Comparison of ENCODE assay signal across 1 cellular context in genomic region chr3:64023187-64023860, GRCh38.
TF ChIP-seq lines count a peak whose summit lies in the region.

Gene PSMD6 (minus strand): TSS chr3:64023494. CDS start chr3:64023419, 75 bp downstream.

TF ChIP-seq in HepG2, 621 proteins besides CTCF, POLR2A, EP300 and RAD21 (continued from another document and continues in another):
- TF ChIP-seq HMGXB3 (CRISPR knock-in tag; IDR thresholded peaks at IDR 0.05; ENCODE audit: borderline replicate concordance) (peak; percentile 61; the same call in 1 of the 2 replicates), ZNF768 (CRISPR knock-in tag; IDR thresholded peaks at IDR 0.05) (peak; percentile 79; the same call in 1 of the 2 replicates), PHF20 (CRISPR knock-in tag; IDR thresholded peaks at IDR 0.05) (peak; percentile 94), ISL2 (CRISPR knock-in tag; IDR thresholded peaks at IDR 0.05) (peak; percentile 78; the same call in 1 of the 2 replicates), ZNF792 (CRISPR knock-in tag; IDR thresholded peaks at IDR 0.05) (peak; percentile 76; the same call in 1 of the 2 replicates), EEA1 (CRISPR knock-in tag; IDR thresholded peaks at IDR 0.05; ENCODE audit: borderline replicate concordance) (0 out of 2 replicates have a peak, but pooled peaks have one; percentile 44), JDP2 (CRISPR knock-in tag; IDR thresholded peaks at IDR 0.05; ENCODE audit: borderline replicate concordance) (no peak), ZNF3 (CRISPR knock-in tag; IDR thresholded peaks at IDR 0.05) (0 out of 2 replicates have a peak, but pooled peaks have one; percentile 19), CENPX (CRISPR knock-in tag; IDR thresholded peaks at IDR 0.05) (no peak), ARID2 (CRISPR knock-in tag; IDR thresholded peaks at IDR 0.05; ENCODE audit: borderline replicate concordance) (peak; percentile 72; the same call in 1 of the 2 replicates), PCBP2 (optimal IDR thresholded peaks at IDR 0.05; ENCODE audit: low read depth, low read length, poor library complexity, severe bottlenecking) (no peak), ZNF235 (CRISPR knock-in tag; IDR thresholded peaks at IDR 0.05; ENCODE audit: borderline replicate concordance) (peak; percentile 41; the same call in 1 of the 2 replicates), FOXP4 (CRISPR knock-in tag; IDR thresholded peaks at IDR 0.05) (peak; percentile 50; the same call in 1 of the 2 replicates), IRX3 (CRISPR knock-in tag; IDR thresholded peaks at IDR 0.05; ENCODE audit: borderline replicate concordance, low read depth) (peak; percentile 82), ATF5 (CRISPR knock-in tag; IDR thresholded peaks at IDR 0.05; ENCODE audit: low read depth) (no peak), ZZZ3 (CRISPR knock-in tag; IDR thresholded peaks at IDR 0.05; ENCODE audit: borderline replicate concordance) (peak; percentile 91; the same call in 1 of the 2 replicates), ARNTL (CRISPR knock-in tag; IDR thresholded peaks at IDR 0.05) (peak; percentile 71; the same call in 1 of the 2 replicates), ZBTB25 (CRISPR knock-in tag; IDR thresholded peaks at IDR 0.05) (peak; percentile 32; the same call in 1 of the 2 replicates), GATA4 (IDR thresholded peaks at IDR 0.05; ENCODE audit: borderline replicate concordance, low read depth) (no peak), ZUFSP (CRISPR knock-in tag; IDR thresholded peaks at IDR 0.05; ENCODE audit: borderline replicate concordance) (no peak), ASH2L (IDR thresholded peaks at IDR 0.05; ENCODE audit: insufficient read length, low read depth, low read length) (peak; percentile 97), EZH2 (conservative IDR thresholded peaks at IDR 0.05; ENCODE audit: low read depth, low read length) (no peak), ZNF414 (CRISPR knock-in tag; IDR thresholded peaks at IDR 0.05) (0 out of 2 replicates have a peak, but pooled peaks have one; percentile 53), TBX3 (IDR thresholded peaks at IDR 0.05; ENCODE audit: borderline replicate concordance) (peak; percentile 33; the same call in 1 of the 2 replicates), ARID5B (CRISPR knock-in tag; IDR thresholded peaks at IDR 0.05) (peak; percentile 68), BCL3 (CRISPR knock-in tag; IDR thresholded peaks at IDR 0.05) (peak; percentile 85), BHLHE40 (IDR thresholded peaks at IDR 0.05; ENCODE audit: low read length) (peak; percentile 44; the same call in 1 of the 2 replicates), THRA (CRISPR knock-in tag; IDR thresholded peaks at IDR 0.05; ENCODE audit: borderline replicate concordance) (0 out of 2 replicates have a peak, but pooled peaks have one; percentile 12), ZNF121 (CRISPR knock-in tag; IDR thresholded peaks at IDR 0.05) (no peak; the same call in 1 of the 2 replicates), HNF1A (IDR thresholded peaks at IDR 0.05; ENCODE audit: low read depth) (no peak), HNF1A (CRISPR knock-in tag; IDR thresholded peaks at IDR 0.05; ENCODE audit: borderline replicate concordance) (no peak)
